Comparison of ENCODE assay signal across 1 cellular context in genomic region chr10:122114156-122114747, GRCh38.
TF ChIP-seq lines count a peak whose summit lies in the region.

No MANE protein-coding gene starts in this region.

TF ChIP-seq in GM23338, 12 proteins besides CTCF, POLR2A, EP300 and RAD21 (continued from another document):
- no peak for TF ChIP-seq ZNF462 (CRISPR knock-in tag; IDR thresholded peaks at IDR 0.05)
- no peak for TF ChIP-seq CREB1 (CRISPR knock-in tag; IDR thresholded peaks at IDR 0.05; ENCODE audit: low read depth)
- no peak for TF ChIP-seq EZH2phosphoT487 (IDR thresholded peaks at IDR 0.05; ENCODE audit: unreplicated experiment)
- TF ChIP-seq ZNF114 (CRISPR knock-in tag; IDR thresholded peaks at IDR 0.05): no peak
- TF ChIP-seq EZH2 (IDR thresholded peaks at IDR 0.05; ENCODE audit: low read depth, unreplicated experiment): no peak
- TF ChIP-seq POLR2AphosphoS5 (IDR thresholded peaks at IDR 0.05; ENCODE audit: low read depth): no peak
- TF ChIP-seq STAT1 (IDR thresholded peaks at IDR 0.05; ENCODE audit: unreplicated experiment): no peak
- TF ChIP-seq JUNB (IDR thresholded peaks at IDR 0.05; ENCODE audit: unreplicated experiment): no peak
